8 cellular contexts compared by ENCODE assay signal in genomic region chr1:161459057-161459717, GRCh38. TPM values are rescaled to one million over a fixed set of nuclear protein-coding genes. Genes with fewer than 3 reads are reported as not detected.
DNase-seq lines count a peak whose midpoint lies in the region; ATAC-seq and TF ChIP-seq lines count a peak whose summit lies in the region.
"Not testable (repeated sequence)": the region's sequence is repeated elsewhere in the genome, so short reads cannot be mapped to it uniquely, and the experiment has no call there.
"Had no signal": no experiment of that assay in that cellular context is flagged by ENCODE, and none has a peak within 500 bp of the region (broad histone marks: within the 10 kb centered on the region; RNA-seq: fewer than 3 reads in every experiment).

No MANE protein-coding gene starts in this region.

- POLR2A ChIA-PET in HEK293 (lab: Yijun Ruan, JAX); activated naive CD8-positive, alpha-beta T cell treated with anti-CD3 and anti-CD28 coated beads, Interleukin-2, amount 10 ng/mL, durations not matched to agents 7 days and 5 days (lab: Charles Lee): not testable (repeated sequence)

- H3K4me2 ChIP-seq in neuronal stem cell (ENCODE audit: insufficient read depth, low read length, poor library complexity, severe bottlenecking) = not testable (repeated sequence)

- WGBS in neuronal stem cell (ENCODE audit: extremely low coverage in 2 of 2, insufficient read length in 2 of 2, insufficient replicate concordance in 1 of 2), 2 donors = 100% methylated on average over 3 of the region's 23 CpGs; no CpG with 5 or more reads in 1 of the 2 donors
- 72 to 84% methylated on average over 17 of the region's 23 CpGs for WGBS in sigmoid colon, 2 donors

- H3K14ac ChIP-seq in neuronal stem cell (ENCODE audit: low read length) = not testable (repeated sequence)

- not testable (repeated sequence) for H3K4me1 Mint-ChIP-seq in activated naive CD8-positive, alpha-beta T cell treated with anti-CD3 and anti-CD28 coated beads, Interleukin-2, amount 10 ng/mL, durations not matched to agents 7 days and 5 days

- H2BK120ac ChIP-seq in neuronal stem cell (ENCODE audit: low read depth, low read length) = not testable (repeated sequence)

- H3K23ac ChIP-seq in neuronal stem cell (ENCODE audit: low read depth, low read length, poor library complexity) = peak overlapping the region; percentile 73

- not testable (repeated sequence) for H3K4me3 Mint-ChIP-seq in activated naive CD8-positive, alpha-beta T cell treated with anti-CD3 and anti-CD28 coated beads, Interleukin-2, amount 10 ng/mL, durations not matched to agents 7 days and 5 days

- not testable (repeated sequence) for H3K4me3 ChIP-seq in HEK293 (ENCODE audit: low read depth, low read length); neuronal stem cell (ENCODE audit: low read length in 2 of 2); sigmoid colon; upper lobe of right lung

- H3K9ac ChIP-seq in neuronal stem cell (ENCODE audit: low read depth, low read length, poor library complexity) = not testable (repeated sequence)

- not testable (repeated sequence) for H3K4ac ChIP-seq in neuronal stem cell (ENCODE audit: low read length)

- not testable (repeated sequence) for H3K27ac Mint-ChIP-seq in activated naive CD8-positive, alpha-beta T cell treated with anti-CD3 and anti-CD28 coated beads, Interleukin-2, amount 10 ng/mL, durations not matched to agents 7 days and 5 days

- not testable (repeated sequence) for H3K18ac ChIP-seq in neuronal stem cell (ENCODE audit: low read length)

- intact Hi-C loops in sigmoid colon (cut with DNase I); upper lobe of right lung (cut with DNase I): not testable (repeated sequence)

- TF ChIP-seq EP300 in sigmoid colon (IDR thresholded peaks at IDR 0.05) = not testable (repeated sequence)

- not testable (repeated sequence) for H3K27ac ChIP-seq in HEK293 (ENCODE audit: extremely low read depth, low read depth, low read length); neuronal stem cell (replicated peaks; ENCODE audit: low read length); sigmoid colon; upper lobe of right lung

- ATAC-seq in activated naive CD8-positive, alpha-beta T cell treated with anti-CD3 and anti-CD28 coated beads, Interleukin-2, amount 10 ng/mL, durations not matched to agents 7 days and 5 days (ENCODE audit: low read depth) = not testable (repeated sequence)
- ATAC-seq in left lobe of liver = peak; percentile 6
- peak; percentile 0 for ATAC-seq in upper lobe of right lung

- H3K9me3 ChIP-seq in HEK293 (ENCODE audit: control insufficient read depth, insufficient read depth, low read depth, low read length); neuronal stem cell (replicated peaks in 1 of 2; ENCODE audit: control insufficient read depth in 2 of 2, insufficient read depth in 1 of 2, low read depth in 1 of 2, low read length in 2 of 2); sigmoid colon; upper lobe of right lung: not testable (repeated sequence)

- not testable (repeated sequence) for H3K36me3 ChIP-seq in HEK293 (ENCODE audit: control insufficient read depth in 2 of 2, insufficient read depth in 1 of 2, low read length in 2 of 2); neuronal stem cell (replicated peaks in 1 of 2; ENCODE audit: control insufficient read depth in 2 of 2, insufficient read depth in 2 of 2, low read length in 2 of 2); sigmoid colon; upper lobe of right lung

- H3K4me1 ChIP-seq in HEK293 (ENCODE audit: control insufficient read depth, insufficient read depth, low read length); neuronal stem cell (ENCODE audit: control insufficient read depth in 2 of 2, insufficient read depth in 1 of 2, low read depth in 1 of 2, low read length in 2 of 2); sigmoid colon; upper lobe of right lung: not testable (repeated sequence)

- not testable (repeated sequence) for H3K27me3 Mint-ChIP-seq in activated naive CD8-positive, alpha-beta T cell treated with anti-CD3 and anti-CD28 coated beads, Interleukin-2, amount 10 ng/mL, durations not matched to agents 7 days and 5 days

- not testable (repeated sequence) for H2AK5ac ChIP-seq in neuronal stem cell (ENCODE audit: low read depth, low read length)

- not testable (repeated sequence) for H4K8ac ChIP-seq in neuronal stem cell (ENCODE audit: low read depth, low read length)

- not testable (repeated sequence) for TF ChIP-seq CTCF in HEK293 (tag by site-specific recombination; IDR thresholded peaks at IDR 0.05); sigmoid colon (IDR thresholded peaks at IDR 0.05); upper lobe of right lung (IDR thresholded peaks at IDR 0.05)

- H3K79me1 ChIP-seq in neuronal stem cell (ENCODE audit: low read depth, low read length) = not testable (repeated sequence)

- not testable (repeated sequence) for H2AFZ ChIP-seq in neuronal stem cell (ENCODE audit: low read length)

- CTCF ChIA-PET in HEK293 (lab: Yijun Ruan, JAX) = not testable (repeated sequence)

- not testable (repeated sequence) for H3K36me3 Mint-ChIP-seq in activated naive CD8-positive, alpha-beta T cell treated with anti-CD3 and anti-CD28 coated beads, Interleukin-2, amount 10 ng/mL, durations not matched to agents 7 days and 5 days

- TF ChIP-seq POLR2A in sigmoid colon (IDR thresholded peaks at IDR 0.05) = not testable (repeated sequence)

- not testable (repeated sequence) for H2BK15ac ChIP-seq in neuronal stem cell (ENCODE audit: low read length)

- peak; percentile 30 for DNase-seq in activated naive CD8-positive, alpha-beta T cell treated with anti-CD3 and anti-CD28 coated beads, Interleukin-2, amount 10 ng/mL, durations not matched to agents 7 days and 5 days
- not testable (repeated sequence) for DNase-seq in left lobe of liver (ENCODE audit: low spot score); neuronal stem cell (ENCODE audit: low spot score)
- DNase-seq in sigmoid colon (peak; percentile 52), upper lobe of right lung (peak; percentile 63)

- not testable (repeated sequence) for H4K91ac ChIP-seq in neuronal stem cell (ENCODE audit: low read depth, low read length, poor library complexity)

- H2BK12ac ChIP-seq in neuronal stem cell (ENCODE audit: low read length) = not testable (repeated sequence)

- H3K27me3 ChIP-seq in neuronal stem cell (ENCODE audit: control insufficient read depth in 3 of 3, insufficient read depth in 3 of 3, low read depth in 1 of 3, low read length in 3 of 3) = peaks cover 0 to 13% (median 0%) of the 10 kb centered on the region in 3 experiments
- not testable (repeated sequence) for H3K27me3 ChIP-seq in sigmoid colon, upper lobe of right lung

- H2BK5ac ChIP-seq in neuronal stem cell (ENCODE audit: low read length) = not testable (repeated sequence)

- H3K9me3 Mint-ChIP-seq in activated naive CD8-positive, alpha-beta T cell treated with anti-CD3 and anti-CD28 coated beads, Interleukin-2, amount 10 ng/mL, durations not matched to agents 7 days and 5 days = not testable (repeated sequence)

TF ChIP-seq in HEK293, 187 proteins besides CTCF, POLR2A, EP300 and RAD21:
- TF ChIP-seq ZSCAN4 (tag by site-specific recombination; IDR thresholded peaks at IDR 0.05) = peak; percentile 50

RNA-seq across cellular contexts. Expression of gene FCGR2A, which starts 46.1 kb away (rescaled TPM):
- 1 to 10 TPM; 1.3 to 2.4 TPM for total RNA-seq in activated naive CD8-positive, alpha-beta T cell treated with anti-CD3 and anti-CD28 coated beads, Interleukin-2, amount 10 ng/mL, durations not matched to agents 7 days and 5 days
- total RNA-seq in left lobe of liver (4.0 TPM), sigmoid colon (10 to 100 TPM; 14.1 to 52.5 (median 34.8) TPM), upper lobe of right lung (140 TPM)
- 0.15 TPM for polyA plus RNA-seq in neuronal stem cell (2013, experiment 1 of 2)
- polyA plus RNA-seq in neuronal stem cell (2013, experiment 2 of 2) = 0.14 TPM
- polyA plus RNA-seq in sigmoid colon = 10 to 100 TPM; 14.4 to 68.7 (median 19.8) TPM
- total RNA-seq: GM23248 had no signal
- polyA plus RNA-seq: CD8-positive, alpha-beta memory T cell; GM23248 had no signal
